Comparison of ENCODE assay signal across 8 cellular contexts in genomic region chr7:18638594-18639452, GRCh38.
DNase-seq lines count a peak whose midpoint lies in the region; TF ChIP-seq lines count a peak whose summit lies in the region.

No MANE protein-coding gene starts in this region.

- DNase-seq in NCI-H2171 treated with DMSO at 0.1 percent for 48 hours (lab: John Stamatoyannopoulos, UW), result peak; percentile 55
- no peak for DNase-seq in NCI-H2171 (lab: John Stamatoyannopoulos, UW)
- no peak for DNase-seq in glutamatergic neuron
- no peak for DNase-seq in head of caudate nucleus
- DNase-seq in NCI-H146 treated with DMSO at 0.1 percent for 48 hours (lab: John Stamatoyannopoulos, UW; ENCODE audit: unreplicated experiment), result no peak
- DNase-seq in activated T-cell treated with anti-CD3 and anti-CD28 coated beads, Interleukin-2, amount 50 U/mL, for 48 hours, result no peak

- TF ChIP-seq CTCF in glutamatergic neuron (IDR thresholded peaks at IDR 0.05; ENCODE audit: partially characterized antibody, unreplicated experiment), result no peak

- H3K4me1 Mint-ChIP-seq in T-helper 1 cell treated with Interleukin-12 subunit alpha and Interleukin-12 subunit beta and Interleukin-4 antibody, amounts not matched to agents 30 μg/mL and 1 μg/mL, for 36 hours (ENCODE audit: low read depth), result peaks cover 16% of the 10 kb centered on the region
- H3K4me1 Mint-ChIP-seq in glutamatergic neuron (ENCODE audit: low read depth, unreplicated experiment), result peaks cover 32% of the 10 kb centered on the region
- H3K4me1 Mint-ChIP-seq in stimulated activated naive CD8-positive, alpha-beta T cell treated with anti-CD3 and anti-CD28 coated beads, Interleukin-15, Interleukin-2, amounts not matched to agents 100 ng/mL and 50 ng/mL, for 24 hours (ENCODE audit: low read depth), result peaks cover 16% of the 10 kb centered on the region

- no peaks in the 10 kb centered on the region for H3K36me3 Mint-ChIP-seq in T-helper 1 cell treated with Interleukin-12 subunit alpha and Interleukin-12 subunit beta and Interleukin-4 antibody, amounts not matched to agents 30 μg/mL and 1 μg/mL, for 36 hours (ENCODE audit: low read depth)
- H3K36me3 Mint-ChIP-seq in glutamatergic neuron (ENCODE audit: unreplicated experiment), result no peaks in the 10 kb centered on the region
- no peaks in the 10 kb centered on the region for H3K36me3 Mint-ChIP-seq in stimulated activated naive CD8-positive, alpha-beta T cell treated with anti-CD3 and anti-CD28 coated beads, Interleukin-15, Interleukin-2, amounts not matched to agents 100 ng/mL and 50 ng/mL, for 24 hours (ENCODE audit: low read depth)

- H3K9me3 Mint-ChIP-seq in T-helper 1 cell treated with Interleukin-12 subunit alpha and Interleukin-12 subunit beta and Interleukin-4 antibody, amounts not matched to agents 30 μg/mL and 1 μg/mL, for 36 hours, result no peaks in the 10 kb centered on the region
- no peaks in the 10 kb centered on the region for H3K9me3 Mint-ChIP-seq in glutamatergic neuron (ENCODE audit: unreplicated experiment)
- no peaks in the 10 kb centered on the region for H3K9me3 Mint-ChIP-seq in stimulated activated naive CD8-positive, alpha-beta T cell treated with anti-CD3 and anti-CD28 coated beads, Interleukin-15, Interleukin-2, amounts not matched to agents 100 ng/mL and 50 ng/mL, for 24 hours

- H3K4me3 Mint-ChIP-seq in T-helper 1 cell treated with Interleukin-12 subunit alpha and Interleukin-12 subunit beta and Interleukin-4 antibody, amounts not matched to agents 30 μg/mL and 1 μg/mL, for 36 hours, result no peak overlapping the region
- H3K4me3 Mint-ChIP-seq in glutamatergic neuron (ENCODE audit: unreplicated experiment), result peak overlapping the region; percentile 3
- H3K4me3 Mint-ChIP-seq in stimulated activated naive CD8-positive, alpha-beta T cell treated with anti-CD3 and anti-CD28 coated beads, Interleukin-15, Interleukin-2, amounts not matched to agents 100 ng/mL and 50 ng/mL, for 24 hours, result no peak overlapping the region

- peak overlapping the region; percentile 65 for H3K27ac Mint-ChIP-seq in T-helper 1 cell treated with Interleukin-12 subunit alpha and Interleukin-12 subunit beta and Interleukin-4 antibody, amounts not matched to agents 30 μg/mL and 1 μg/mL, for 36 hours
- peak overlapping the region; percentile 86 for H3K27ac Mint-ChIP-seq in glutamatergic neuron (ENCODE audit: unreplicated experiment)
- H3K27ac Mint-ChIP-seq in stimulated activated naive CD8-positive, alpha-beta T cell treated with anti-CD3 and anti-CD28 coated beads, Interleukin-15, Interleukin-2, amounts not matched to agents 100 ng/mL and 50 ng/mL, for 24 hours, result peak overlapping the region; percentile 65

- intact Hi-C loops in head of caudate nucleus (cut with DNase I), result no loop called here

- H3K27me3 Mint-ChIP-seq in T-helper 1 cell treated with Interleukin-12 subunit alpha and Interleukin-12 subunit beta and Interleukin-4 antibody, amounts not matched to agents 30 μg/mL and 1 μg/mL, for 36 hours (ENCODE audit: low read depth), result no peaks in the 10 kb centered on the region
- no peaks in the 10 kb centered on the region for H3K27me3 Mint-ChIP-seq in glutamatergic neuron (ENCODE audit: unreplicated experiment)
- no peaks in the 10 kb centered on the region for H3K27me3 Mint-ChIP-seq in stimulated activated naive CD8-positive, alpha-beta T cell treated with anti-CD3 and anti-CD28 coated beads, Interleukin-15, Interleukin-2, amounts not matched to agents 100 ng/mL and 50 ng/mL, for 24 hours
